Comparison of ENCODE assay signal across 19 cellular contexts in the genomic region with DNA sequence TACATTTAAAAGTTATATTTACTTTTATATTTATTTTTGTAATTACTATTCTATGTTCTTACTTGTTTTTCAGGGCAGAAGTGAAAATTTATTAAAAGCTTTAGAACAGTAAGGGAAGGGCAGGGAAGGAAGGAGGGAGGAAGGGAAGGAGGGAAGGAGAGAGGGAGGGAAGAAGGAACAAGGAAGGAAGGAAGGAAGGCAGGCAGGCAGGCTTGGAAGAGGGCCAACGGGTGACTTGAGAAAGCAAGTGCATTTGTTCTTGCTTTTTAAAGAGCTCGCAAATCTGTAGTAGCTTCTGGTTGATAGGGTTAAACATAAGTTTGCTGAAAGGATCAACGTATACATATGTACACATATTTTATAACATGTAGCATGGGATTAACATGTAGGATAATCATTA.
DNase-seq lines count a peak whose midpoint lies in the region; ATAC-seq and TF ChIP-seq lines count a peak whose summit lies in the region.
"Had no signal": no experiment of that assay in that cellular context is flagged by ENCODE, and none has a peak within 500 bp of the region (broad histone marks: within the 10 kb centered on the region; RNA-seq: fewer than 3 reads in every experiment).

No MANE protein-coding gene starts in this region.

- H3K36me3 Mint-ChIP-seq in T-helper 17 cell (ENCODE audit: low read depth), result no peaks in the 10 kb centered on the region
- no peaks in the 10 kb centered on the region for H3K36me3 Mint-ChIP-seq in activated T-cell treated with anti-CD3 and anti-CD28 coated beads, Interleukin-2, amount 50 U/mL, for 4 hours (ENCODE audit: insufficient read depth)
- H3K36me3 Mint-ChIP-seq: CD4-positive, CD25-positive, alpha-beta regulatory T cell; CD8-positive, alpha-beta T cell had no signal

- H3K9me3 ChIP-seq in DND-41 (ENCODE audit: insufficient read depth, low read length, severe bottlenecking), result peaks cover 7% of the 10 kb centered on the region
- H3K9me3 ChIP-seq in SK-N-MC (ENCODE audit: low read depth, low read length), result no peaks in the 10 kb centered on the region
- H3K9me3 ChIP-seq in T-helper 17 cell (ENCODE audit: control insufficient read depth, low read length, poor library complexity, severe bottlenecking), result no peaks in the 10 kb centered on the region
- H3K9me3 ChIP-seq: Caco-2 had no signal

- H3K9ac ChIP-seq in DND-41 (ENCODE audit: low read depth, low read length) (no peak overlapping the region; the same call in 1 of the 2 replicates), SK-N-MC (ENCODE audit: insufficient read length) (no peak overlapping the region)
- H3K9ac ChIP-seq: BLaER1 had no signal

- H3K4me1 ChIP-seq in DND-41 (ENCODE audit: insufficient read depth, low read length), result peaks cover 60% of the 10 kb centered on the region
- H3K4me1 ChIP-seq: Caco-2 had no signal

- H3K27ac ChIP-seq in DND-41 (ENCODE audit: low read length), result peak overlapping the region; percentile 82
- no peak overlapping the region for H3K27ac ChIP-seq in SK-N-MC
- H3K27ac ChIP-seq: BLaER1, C4-2B had no signal

- no peaks in the 10 kb centered on the region for H3K27me3 ChIP-seq in DND-41 (ENCODE audit: insufficient read depth, low read length, poor library complexity)
- H3K27me3 ChIP-seq: BLaER1 had no signal

- DNase-seq in DND-41, result no peak
- peak; percentile 1 for DNase-seq in LNCaP clone FGC (ENCODE audit: low read depth)
- peak; percentile 8 for DNase-seq in SK-N-MC (ENCODE audit: low read depth, low spot score)
- no peak for DNase-seq in T-helper 17 cell
- DNase-seq in activated T-cell treated with anti-CD3 and anti-CD28 coated beads, Interleukin-2, amount 50 U/mL, for 4 hours, result no peak
- DNase-seq: Caco-2; CD4-positive, CD25-positive, alpha-beta regulatory T cell; CD8-positive, alpha-beta T cell; DMS53; EL; GDM1; H9 had no signal

- no peak overlapping the region; the same call in 1 of the 2 replicates for H2AFZ ChIP-seq in DND-41 (ENCODE audit: low read depth, low read length)
- H2AFZ ChIP-seq: GM23338 had no signal

- no peaks in the 10 kb centered on the region for H3K79me2 ChIP-seq in DND-41 (ENCODE audit: insufficient read depth, low read length)

- no peaks in the 10 kb centered on the region for H3K27me3 Mint-ChIP-seq in T-helper 17 cell
- H3K27me3 Mint-ChIP-seq in activated T-cell treated with anti-CD3 and anti-CD28 coated beads, Interleukin-2, amount 50 U/mL, for 4 hours (ENCODE audit: low read depth), result no peaks in the 10 kb centered on the region
- H3K27me3 Mint-ChIP-seq: B cell; CD4-positive, CD25-positive, alpha-beta regulatory T cell had no signal

- no peak overlapping the region for H3K27ac Mint-ChIP-seq in T-helper 17 cell
- H3K27ac Mint-ChIP-seq: B cell; CD4-positive, CD25-positive, alpha-beta regulatory T cell; CD8-positive, alpha-beta T cell; GM23338; H9 had no signal

- no peak overlapping the region for H3K4me3 ChIP-seq in DND-41 (ENCODE audit: low read depth in 1 of 2, low read length in 2 of 2)
- no peak overlapping the region for H3K4me3 ChIP-seq in LNCaP clone FGC (ENCODE audit: low read depth, low read length)
- no peak overlapping the region for H3K4me3 ChIP-seq in SK-N-MC
- H3K4me3 ChIP-seq: BLaER1, GM12878, GM23338 had no signal

- H3K4me1 Mint-ChIP-seq in T-helper 17 cell, result no peaks in the 10 kb centered on the region
- no peaks in the 10 kb centered on the region for H3K4me1 Mint-ChIP-seq in activated T-cell treated with anti-CD3 and anti-CD28 coated beads, Interleukin-2, amount 50 U/mL, for 4 hours (ENCODE audit: low read depth)
- H3K4me1 Mint-ChIP-seq: B cell; CD4-positive, CD25-positive, alpha-beta regulatory T cell; GM23338; H9 had no signal

- H4K20me1 ChIP-seq in DND-41 (ENCODE audit: insufficient read depth, low read length), result no peaks in the 10 kb centered on the region
- H4K20me1 ChIP-seq: BLaER1 had no signal

- peaks cover 11% of the 10 kb centered on the region for H3K9me3 Mint-ChIP-seq in activated T-cell treated with anti-CD3 and anti-CD28 coated beads, Interleukin-2, amount 50 U/mL, for 4 hours
- H3K9me3 Mint-ChIP-seq: GM23338, H9 had no signal

- H3K4me3 Mint-ChIP-seq in T-helper 17 cell, result no peak overlapping the region
- no peak overlapping the region for H3K4me3 Mint-ChIP-seq in activated T-cell treated with anti-CD3 and anti-CD28 coated beads, Interleukin-2, amount 50 U/mL, for 4 hours
- H3K4me3 Mint-ChIP-seq: B cell; CD4-positive, CD25-positive, alpha-beta regulatory T cell; CD8-positive, alpha-beta T cell; GM23338; H9 had no signal

- TF ChIP-seq CTCF in DND-41 (IDR thresholded peaks at IDR 0.05; ENCODE audit: borderline replicate concordance, extremely low read depth, low read length, poor library complexity, severe bottlenecking) (no peak), LNCaP clone FGC (IDR thresholded peaks at IDR 0.05; ENCODE audit: control insufficient read depth, extremely low read depth, insufficient read depth) (no peak)

- ATAC-seq in DND-41 (ENCODE audit: insufficient read depth, low read depth) (no peak), HG02610 (IDR thresholded peaks at IDR 0.05; ENCODE audit: unreplicated experiment) (no peak), T-helper 17 cell (no peak)
- no peak for ATAC-seq in activated T-cell treated with anti-CD3 and anti-CD28 coated beads, Interleukin-2, amount 50 U/mL, for 4 hours
- ATAC-seq: CD8-positive, alpha-beta T cell; GM12878; GM23338; HCT116 had no signal

- no peaks in the 10 kb centered on the region for H3K36me3 ChIP-seq in DND-41 (ENCODE audit: insufficient read depth, low read length)
- no peaks in the 10 kb centered on the region for H3K36me3 ChIP-seq in SK-N-MC (ENCODE audit: insufficient read depth, low read length)
- H3K36me3 ChIP-seq: BLaER1 had no signal

- H3K4me2 ChIP-seq in DND-41 (ENCODE audit: insufficient read depth, low read length), result peak overlapping the region; percentile 18
- H3K4me2 ChIP-seq: BLaER1, GM23338 had no signal

Comparison
In these comparisons a context has a peak if more than half of its experiments do, and no peak if none do; other contexts are left out.
1. DNase-seq: peak in LNCaP clone FGC (single experiment) and SK-N-MC (single experiment); none in DND-41 (single experiment), T-helper 17 cell (0 of 3) and activated T-cell treated with anti-CD3 and anti-CD28 coated beads, Interleukin-2, amount 50 U/mL, for 4 hours (single experiment).